ENCODE assay signal across 1 cellular context in genomic region chr4:163132469-163133222, GRCh38.
TF ChIP-seq lines count a peak whose summit lies in the region.

No MANE protein-coding gene starts in this region.

TF ChIP-seq in HEK293T, 16 proteins besides CTCF, POLR2A, EP300 and RAD21 (continued from another document):
- TF ChIP-seq ARNT (IDR thresholded peaks at IDR 0.05): no peak
- TF ChIP-seq BHLHE40 (IDR thresholded peaks at IDR 0.05; ENCODE audit: borderline replicate concordance): no peak
- no peak for TF ChIP-seq FOXA1 (IDR thresholded peaks at IDR 0.05)
- no peak for TF ChIP-seq SP1 (IDR thresholded peaks at IDR 0.05)
- no peak for TF ChIP-seq L3MBTL2 (conservative IDR thresholded peaks at IDR 0.05)
